ENCODE assay signal across 8 cellular contexts in genomic region chr2:71223767-71224333, GRCh38. TPM values are rescaled to one million over a fixed set of nuclear protein-coding genes. Genes with fewer than 3 reads are reported as not detected.
DNase-seq lines count a peak whose midpoint lies in the region; ATAC-seq and TF ChIP-seq lines count a peak whose summit lies in the region.

No MANE protein-coding gene starts in this region.

- ATAC-seq in GM21619 (IDR thresholded peaks at IDR 0.05; ENCODE audit: unreplicated experiment): no peak

- CTCF ChIA-PET in AG04449 (lab: Yijun Ruan, JAX): interaction anchor here (0.7 to 1.2 kb wide), 3 partner anchors 59 to 287 kb away, joined by 3 read pairs; no protein-coding TSS in a partner anchor

- intact Hi-C loops in breast epithelium (cut with DNase I; ENCODE audit: low total_unique reads): no loop called here

- H3K27me3 ChIP-seq in breast epithelium: no peaks in the 10 kb centered on the region

- no peak overlapping the region for H3K27ac ChIP-seq in breast epithelium

- POLR2A ChIA-PET in AG04449 (lab: Yijun Ruan, JAX): no interaction called here

- in situ Hi-C loops in GM13977 (cut with MboI; ENCODE audit: low pct_unique_long_range_greater_than_20kb, low sequenced_read_pairs, unreplicated experiment): no loop called here

- DNase-seq in AG04449 (ENCODE audit: low read depth, low spot score): no peak
- no peak for DNase-seq in GM13977 (ENCODE audit: low spot score)
- peak; percentile 63 for DNase-seq in NCI-H526 treated with DMSO at 0.1 percent for 48 hours (lab: John Stamatoyannopoulos, UW)
- DNase-seq in breast epithelium (ENCODE audit: low spot score in 2 of 2): peak; percentile 24 to 52
- peak; percentile 58 for DNase-seq in kidney tubule cell (ENCODE audit: low spot score)
- no peak for DNase-seq in stimulated activated CD4-positive, alpha-beta T cell treated with anti-CD3 and anti-CD28 coated beads, Interleukin-1b, Interleukin-23, amount 100 ng/mL, for 48 hours
- no peak for DNase-seq in T1000 (lab: John Stamatoyannopoulos, UW)

- no peak for TF ChIP-seq POLR2A in breast epithelium (IDR thresholded peaks at IDR 0.05)

- H3K4me1 ChIP-seq in breast epithelium: no peaks in the 10 kb centered on the region

- no peaks in the 10 kb centered on the region for H3K9me3 ChIP-seq in breast epithelium

- no peaks in the 10 kb centered on the region for H3K36me3 ChIP-seq in breast epithelium

- H3K4me3 ChIP-seq in AG04449 (ENCODE audit: low read depth, low read length) (no peak overlapping the region), breast epithelium (no peak overlapping the region)

- TF ChIP-seq CTCF in AG04449 (IDR thresholded peaks at IDR 0.05; ENCODE audit: insufficient read depth, low read length, missing control alignments): peak; percentile 33
- TF ChIP-seq CTCF in GM13977 (IDR thresholded peaks at IDR 0.05; ENCODE audit: extremely low read depth, insufficient read depth, missing control alignments): peak; percentile 30
- TF ChIP-seq CTCF in breast epithelium (IDR thresholded peaks at IDR 0.05): peak in 2 of 3 donors; percentile 13 to 28

RNA-seq across cellular contexts. Expression of gene PAIP2B, which starts 3.1 kb away (rescaled TPM):
- 10 to 100 TPM in 1 of 3 donors, 1 to 10 TPM in 2; 6.9 to 13.0 (median 9.0) TPM for total RNA-seq in breast epithelium

Comparison
In these comparisons a context has a peak if more than half of its experiments do, and no peak if none do; other contexts are left out.
1. DNase-seq: peak in NCI-H526 treated with DMSO at 0.1 percent for 48 hours (single experiment), breast epithelium (2 of 2) and kidney tubule cell (single experiment); none in AG04449 (single experiment), GM13977 (single experiment), stimulated activated CD4-positive, alpha-beta T cell treated with anti-CD3 and anti-CD28 coated beads, Interleukin-1b, Interleukin-23, amount 100 ng/mL, for 48 hours (single experiment) and T1000 (single experiment).
2. Peak in every context shown above with its lines, with median percentiles within 50 percentile points of each other: CTCF ChIP-seq.